1 cellular context compared by ENCODE assay signal in genomic region chr11:31369348-31370329, GRCh38.
TF ChIP-seq lines count a peak whose summit lies in the region.

Gene DCDC1, minus strand, starts transcription at chr11:31369739. Its CDS starts 41,459 bp downstream, at chr11:31328280.
Gene DNAJC24, plus strand, starts transcription at chr11:31369860. Its CDS starts 889 bp downstream, at chr11:31370749.

TF ChIP-seq in HepG2, 621 proteins besides CTCF, POLR2A, EP300 and RAD21 (continued from another document and continues in another):
- TF ChIP-seq, protein P1, sequence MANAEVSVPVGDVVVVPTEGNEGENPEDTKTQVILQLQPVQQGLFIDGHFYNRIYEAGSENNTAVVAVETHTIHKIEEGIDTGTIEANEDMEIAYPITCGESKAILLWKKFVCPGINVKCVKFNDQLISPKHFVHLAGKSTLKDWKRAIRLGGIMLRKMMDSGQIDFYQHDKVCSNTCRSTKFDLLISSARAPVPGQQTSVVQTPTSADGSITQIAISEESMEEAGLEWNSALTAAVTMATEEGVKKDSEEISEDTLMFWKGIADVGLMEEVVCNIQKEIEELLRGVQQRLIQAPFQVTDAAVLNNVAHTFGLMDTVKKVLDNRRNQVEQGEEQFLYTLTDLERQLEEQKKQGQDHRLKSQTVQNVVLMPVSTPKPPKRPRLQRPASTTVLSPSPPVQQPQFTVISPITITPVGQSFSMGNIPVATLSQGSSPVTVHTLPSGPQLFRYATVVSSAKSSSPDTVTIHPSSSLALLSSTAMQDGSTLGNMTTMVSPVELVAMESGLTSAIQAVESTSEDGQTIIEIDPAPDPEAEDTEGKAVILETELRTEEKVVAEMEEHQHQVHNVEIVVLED (CRISPR knock-in tag; IDR thresholded peaks at IDR 0.05; ENCODE audit: borderline replicate concordance): peak; percentile 68
- TF ChIP-seq, protein P2, sequence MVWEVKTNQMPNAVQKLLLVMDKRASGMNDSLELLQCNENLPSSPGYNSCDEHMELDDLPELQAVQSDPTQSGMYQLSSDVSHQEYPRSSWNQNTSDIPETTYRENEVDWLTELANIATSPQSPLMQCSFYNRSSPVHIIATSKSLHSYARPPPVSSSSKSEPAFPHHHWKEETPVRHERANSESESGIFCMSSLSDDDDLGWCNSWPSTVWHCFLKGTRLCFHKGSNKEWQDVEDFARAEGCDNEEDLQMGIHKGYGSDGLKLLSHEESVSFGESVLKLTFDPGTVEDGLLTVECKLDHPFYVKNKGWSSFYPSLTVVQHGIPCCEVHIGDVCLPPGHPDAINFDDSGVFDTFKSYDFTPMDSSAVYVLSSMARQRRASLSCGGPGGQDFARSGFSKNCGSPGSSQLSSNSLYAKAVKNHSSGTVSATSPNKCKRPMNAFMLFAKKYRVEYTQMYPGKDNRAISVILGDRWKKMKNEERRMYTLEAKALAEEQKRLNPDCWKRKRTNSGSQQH (CRISPR knock-in tag; IDR thresholded peaks at IDR 0.05; ENCODE audit: low read depth): 0 out of 2 replicates have a peak, but pooled peaks have one; percentile 69
- TF ChIP-seq CHCHD3 (CRISPR knock-in tag; IDR thresholded peaks at IDR 0.05) (no peak), POGK (CRISPR knock-in tag; conservative IDR thresholded peaks at IDR 0.05) (peak; percentile 80), SATB2 (CRISPR knock-in tag; IDR thresholded peaks at IDR 0.05) (no peak), GPN1 (CRISPR knock-in tag; IDR thresholded peaks at IDR 0.05; ENCODE audit: borderline replicate concordance) (no peak), TOPORS (CRISPR knock-in tag; IDR thresholded peaks at IDR 0.05) (no peak), THRA (CRISPR knock-in tag; IDR thresholded peaks at IDR 0.05; ENCODE audit: borderline replicate concordance) (no peak), MAX (IDR thresholded peaks at IDR 0.05) (peak; percentile 81), FIP1L1 (IDR thresholded peaks at IDR 0.05; ENCODE audit: borderline replicate concordance, insufficient read depth, low read depth, low read length) (no peak), SP5 (CRISPR knock-in tag; IDR thresholded peaks at IDR 0.05; ENCODE audit: borderline replicate concordance, low read depth) (peak; percentile 78), SMARCE1 (IDR thresholded peaks at IDR 0.05; ENCODE audit: borderline replicate concordance) (no peak), ZNF703 (CRISPR knock-in tag; IDR thresholded peaks at IDR 0.05; ENCODE audit: borderline replicate concordance) (no peak), ZNF17 (CRISPR knock-in tag; IDR thresholded peaks at IDR 0.05) (no peak), ETV5 (CRISPR knock-in tag; IDR thresholded peaks at IDR 0.05; ENCODE audit: borderline replicate concordance) (peak; percentile 75; the same call in 1 of the 2 replicates), MLLT10 (CRISPR knock-in tag; IDR thresholded peaks at IDR 0.05) (no peak), NKX3-1 (CRISPR knock-in tag; IDR thresholded peaks at IDR 0.05) (no peak), NFRKB (IDR thresholded peaks at IDR 0.05) (no peak), CCAR2 (optimal IDR thresholded peaks at IDR 0.05; ENCODE audit: low read depth, low read length) (no peak), YEATS2 (CRISPR knock-in tag; IDR thresholded peaks at IDR 0.05; ENCODE audit: borderline replicate concordance) (peak; percentile 88; the same call in 1 of the 2 replicates), ZNF501 (CRISPR knock-in tag; IDR thresholded peaks at IDR 0.05) (peak; percentile 92), ZC3H13 (CRISPR knock-in tag; IDR thresholded peaks at IDR 0.05) (no peak), ELF3 (CRISPR knock-in tag; IDR thresholded peaks at IDR 0.05) (peak; percentile 78), ZNF138 (CRISPR knock-in tag; IDR thresholded peaks at IDR 0.05; ENCODE audit: low read depth) (0 out of 2 replicates have a peak, but pooled peaks have one; percentile 49), DNMT1 (CRISPR knock-in tag; IDR thresholded peaks at IDR 0.05) (no peak), ZNF543 (CRISPR knock-in tag; IDR thresholded peaks at IDR 0.05) (no peak), ZNF629 (CRISPR knock-in tag; conservative IDR thresholded peaks at IDR 0.05) (no peak; the same call in 1 of the 2 replicates), ZNF251 (CRISPR knock-in tag; IDR thresholded peaks at IDR 0.05) (no peak), ARNT (IDR thresholded peaks at IDR 0.05) (no peak), MED1 (CRISPR knock-in tag; IDR thresholded peaks at IDR 0.05) (peak; percentile 56), EZH2 (conservative IDR thresholded peaks at IDR 0.05; ENCODE audit: low read depth, low read length) (no peak), PAWR (CRISPR knock-in tag; IDR thresholded peaks at IDR 0.05; ENCODE audit: borderline replicate concordance) (no peak), ZNF326 (CRISPR knock-in tag; IDR thresholded peaks at IDR 0.05; ENCODE audit: borderline replicate concordance) (no peak), KLF6 (CRISPR knock-in tag; IDR thresholded peaks at IDR 0.05) (no peak), SNAPC5 (CRISPR knock-in tag; IDR thresholded peaks at IDR 0.05; ENCODE audit: borderline replicate concordance) (no peak), THAP9 (CRISPR knock-in tag; IDR thresholded peaks at IDR 0.05; ENCODE audit: borderline replicate concordance) (peak; percentile 68; the same call in 1 of the 2 replicates), ZFP82 (CRISPR knock-in tag; IDR thresholded peaks at IDR 0.05; ENCODE audit: borderline replicate concordance) (no peak), ZNF781 (CRISPR knock-in tag; IDR thresholded peaks at IDR 0.05; ENCODE audit: borderline replicate concordance, not compliant biosample characterization) (peak; percentile 76), NAIF1 (CRISPR knock-in tag; IDR thresholded peaks at IDR 0.05; ENCODE audit: borderline replicate concordance) (peak; percentile 70; the same call in 1 of the 2 replicates), ZNF280D (CRISPR knock-in tag; IDR thresholded peaks at IDR 0.05) (no peak), KLF15 (CRISPR knock-in tag; IDR thresholded peaks at IDR 0.05; ENCODE audit: borderline replicate concordance) (no peak), ZNF83 (CRISPR knock-in tag; IDR thresholded peaks at IDR 0.05; ENCODE audit: borderline replicate concordance) (no peak), JARID2 (CRISPR knock-in tag; IDR thresholded peaks at IDR 0.05; ENCODE audit: insufficient replicate concordance) (no peak), HOXA3 (CRISPR knock-in tag; IDR thresholded peaks at IDR 0.05) (peak; percentile 90), TSC22D2 (CRISPR knock-in tag; IDR thresholded peaks at IDR 0.05; ENCODE audit: borderline replicate concordance) (no peak), BATF2 (CRISPR knock-in tag; IDR thresholded peaks at IDR 0.05) (no peak), AGO1 (IDR thresholded peaks at IDR 0.05; ENCODE audit: low read depth, low read length, poor library complexity, severe bottlenecking) (peak; percentile 34)
- TF ChIP-seq, protein P3, sequence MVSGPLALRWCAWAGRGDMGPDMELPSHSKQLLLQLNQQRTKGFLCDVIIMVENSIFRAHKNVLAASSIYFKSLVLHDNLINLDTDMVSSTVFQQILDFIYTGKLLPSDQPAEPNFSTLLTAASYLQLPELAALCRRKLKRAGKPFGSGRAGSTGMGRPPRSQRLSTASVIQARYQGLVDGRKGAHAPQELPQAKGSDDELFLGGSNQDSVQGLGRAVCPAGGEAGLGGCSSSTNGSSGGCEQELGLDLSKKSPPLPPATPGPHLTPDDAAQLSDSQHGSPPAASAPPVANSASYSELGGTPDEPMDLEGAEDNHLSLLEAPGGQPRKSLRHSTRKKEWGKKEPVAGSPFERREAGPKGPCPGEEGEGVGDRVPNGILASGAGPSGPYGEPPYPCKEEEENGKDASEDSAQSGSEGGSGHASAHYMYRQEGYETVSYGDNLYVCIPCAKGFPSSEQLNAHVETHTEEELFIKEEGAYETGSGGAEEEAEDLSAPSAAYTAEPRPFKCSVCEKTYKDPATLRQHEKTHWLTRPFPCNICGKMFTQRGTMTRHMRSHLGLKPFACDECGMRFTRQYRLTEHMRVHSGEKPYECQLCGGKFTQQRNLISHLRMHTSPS (CRISPR knock-in tag; IDR thresholded peaks at IDR 0.05; ENCODE audit: low read depth): no peak
- TF ChIP-seq, protein P4, sequence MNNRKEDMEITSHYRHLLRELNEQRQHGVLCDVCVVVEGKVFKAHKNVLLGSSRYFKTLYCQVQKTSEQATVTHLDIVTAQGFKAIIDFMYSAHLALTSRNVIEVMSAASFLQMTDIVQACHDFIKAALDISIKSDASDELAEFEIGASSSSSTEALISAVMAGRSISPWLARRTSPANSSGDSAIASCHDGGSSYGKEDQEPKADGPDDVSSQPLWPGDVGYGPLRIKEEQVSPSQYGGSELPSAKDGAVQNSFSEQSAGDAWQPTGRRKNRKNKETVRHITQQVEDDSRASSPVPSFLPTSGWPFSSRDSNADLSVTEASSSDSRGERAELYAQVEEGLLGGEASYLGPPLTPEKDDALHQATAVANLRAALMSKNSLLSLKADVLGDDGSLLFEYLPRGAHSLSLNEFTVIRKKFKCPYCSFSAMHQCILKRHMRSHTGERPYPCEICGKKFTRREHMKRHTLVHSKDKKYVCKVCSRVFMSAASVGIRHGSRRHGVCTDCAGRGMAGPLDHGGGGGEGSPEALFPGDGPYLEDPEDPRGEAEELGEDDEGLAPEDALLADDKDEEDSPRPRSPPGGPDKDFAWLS (CRISPR knock-in tag; IDR thresholded peaks at IDR 0.05; ENCODE audit: borderline replicate concordance): no peak
